In genomic region chr3:186849392-186849975, GRCh38 we compare ENCODE assay signal across 9 cellular contexts. TPM values are rescaled to one million over a fixed set of nuclear protein-coding genes. Genes with fewer than 3 reads are reported as not detected.
DNase-seq lines count a peak whose midpoint lies in the region; ATAC-seq, FAIRE-seq and TF ChIP-seq lines count a peak whose summit lies in the region.
"Had no signal": no experiment of that assay in that cellular context is flagged by ENCODE, and none has a peak within 500 bp of the region (broad histone marks: within the 10 kb centered on the region; RNA-seq: fewer than 3 reads in every experiment).

No MANE protein-coding gene starts in this region.

- H3K4me1 ChIP-seq in astrocyte (ENCODE audit: insufficient read depth, low read length) (no peaks in the 10 kb centered on the region), liver (ENCODE audit: control insufficient read depth in 4 of 4, insufficient read depth in 4 of 4, low read length in 3 of 4) (no peaks in the 10 kb centered on the region)

- H3K9me3 ChIP-seq in astrocyte (ENCODE audit: insufficient read depth, low read depth, low read length) = no peaks in the 10 kb centered on the region
- H3K9me3 ChIP-seq in liver (ENCODE audit: control insufficient read depth in 4 of 4, low read length in 3 of 4) = no peaks in the 10 kb centered on the region

- no peak for ATAC-seq in HG02610 (IDR thresholded peaks at IDR 0.05; ENCODE audit: unreplicated experiment)

- H3K27ac ChIP-seq in astrocyte (ENCODE audit: low read depth, low read length) (no peak overlapping the region), liver (ENCODE audit: low read depth in 1 of 2, low read length in 2 of 2) (no peak overlapping the region)

- no peak overlapping the region for H2AFZ ChIP-seq in astrocyte (ENCODE audit: low read depth, low read length)

- H3K36me3 ChIP-seq in astrocyte (ENCODE audit: insufficient read depth, low read length) (no peaks in the 10 kb centered on the region), liver (ENCODE audit: control insufficient read depth in 4 of 4, insufficient read depth in 3 of 4, low read depth in 1 of 4, low read length in 3 of 4) (no peaks in the 10 kb centered on the region)

- no peak overlapping the region for H3K4me3 Mint-ChIP-seq in astrocyte (ENCODE audit: unreplicated experiment)
- H3K4me3 Mint-ChIP-seq: CD8-positive, alpha-beta memory T cell had no signal

- H3K9ac ChIP-seq in astrocyte (ENCODE audit: low read length) (no peak overlapping the region), liver (ENCODE audit: low read depth in 1 of 2, low read length in 2 of 2) (no peak overlapping the region)

- FAIRE-seq in H54 (lab: Jason Lieb, UNC) (peak; percentile 62), astrocyte (lab: Jason Lieb, UNC) (no peak)

- H3K27ac Mint-ChIP-seq in astrocyte (ENCODE audit: unreplicated experiment) = no peak overlapping the region

- DNase-seq in NOMO-1 treated with DMSO at 0.1 percent for 48 hours (lab: John Stamatoyannopoulos, UW; ENCODE audit: unreplicated experiment) (peak; percentile 75), NOMO-1 treated with dmso at 0.1 percent for 144 hours (lab: John Stamatoyannopoulos, UW; ENCODE audit: unreplicated experiment) (no peak), H54 (ENCODE audit: insufficient read length, low spot score) (no peak), NCI-H2029 treated with DMSO at 0.1 percent for 48 hours (lab: John Stamatoyannopoulos, UW) (peak; percentile 42), astrocyte (ENCODE audit: low read depth) (peak; percentile 8)
- DNase-seq in stimulated activated CD4-positive, alpha-beta T cell treated with anti-CD3 and anti-CD28 coated beads, Interleukin-2, amount 100 ng/mL, for 48 hours = no peak

- peaks cover 2% of the 10 kb centered on the region for H3K9me3 Mint-ChIP-seq in astrocyte (ENCODE audit: unreplicated experiment)
- H3K9me3 Mint-ChIP-seq: CD8-positive, alpha-beta memory T cell had no signal

- no peak overlapping the region for H3K4me2 ChIP-seq in astrocyte (ENCODE audit: low read length)

- no peak overlapping the region for H3K4me3 ChIP-seq in astrocyte (ENCODE audit: insufficient read depth, low read depth, low read length)
- no peak overlapping the region for H3K4me3 ChIP-seq in liver (ENCODE audit: low read depth in 1 of 3, low read length in 3 of 3)

- H3K27me3 Mint-ChIP-seq in astrocyte (ENCODE audit: low read depth, unreplicated experiment) = peaks cover 25% of the 10 kb centered on the region

- no peaks in the 10 kb centered on the region for H3K4me1 Mint-ChIP-seq in astrocyte (ENCODE audit: low read depth, unreplicated experiment)

- no peak for TF ChIP-seq POLR2A in H54 (IDR thresholded peaks at IDR 0.05; ENCODE audit: low read depth, low read length)

- H3K36me3 Mint-ChIP-seq in astrocyte (ENCODE audit: low read depth, unreplicated experiment) = no peaks in the 10 kb centered on the region
- H3K36me3 Mint-ChIP-seq: CD8-positive, alpha-beta memory T cell had no signal

- TF ChIP-seq RAD21 in liver (IDR thresholded peaks at IDR 0.05) = peak; percentile 89 to 91

- no peaks in the 10 kb centered on the region for H3K79me2 ChIP-seq in astrocyte (ENCODE audit: insufficient read depth, low read length)

- TF ChIP-seq CTCF in astrocyte (IDR thresholded peaks at IDR 0.05; ENCODE audit: insufficient read depth, low read depth, low read length) = peak; percentile 39
- peak; percentile 53 for TF ChIP-seq CTCF in liver (IDR thresholded peaks at IDR 0.05; ENCODE audit: low read depth, low read length, missing input control)

- WGBS in liver = 3% methylated on average over 1 of the region's 1 CpG

- H3K27me3 ChIP-seq in astrocyte (ENCODE audit: insufficient read depth, low read length) (peaks cover 24% of the 10 kb centered on the region), liver (ENCODE audit: control insufficient read depth in 4 of 4, insufficient read depth in 4 of 4, low read length in 3 of 4) (no peaks in the 10 kb centered on the region)

- H4K20me1 ChIP-seq in astrocyte (ENCODE audit: insufficient read depth, low read length) = no peaks in the 10 kb centered on the region

TF ChIP-seq in liver, 16 proteins besides CTCF, POLR2A, EP300 and RAD21:
- TF ChIP-seq HNF4G (IDR thresholded peaks at IDR 0.05) (no peak), EGR1 (IDR thresholded peaks at IDR 0.05; ENCODE audit: low read depth in 2 of 2) (no peak), REST (IDR thresholded peaks at IDR 0.05) (no peak), ZBTB33 (IDR thresholded peaks at IDR 0.05) (no peak), YY1 (IDR thresholded peaks at IDR 0.05) (no peak), MAX (IDR thresholded peaks at IDR 0.05) (no peak), HNF4A (conservative IDR thresholded peaks at IDR 0.05) (no peak), GABPA (IDR thresholded peaks at IDR 0.05 in 1 of 2, conservative IDR thresholded peaks at IDR 0.05 in 1 of 2) (no peak), SP1 (IDR thresholded peaks at IDR 0.05) (no peak), TAF1 (conservative IDR thresholded peaks at IDR 0.05) (no peak), FOXA2 (IDR thresholded peaks at IDR 0.05) (no peak)
TF ChIP-seq in liver: peak in this region for 0.

RNA-seq across cellular contexts. Expression of gene ADIPOQ, which starts 7.0 kb away (rescaled TPM):
- total RNA-seq in astrocyte (not detected in 2 replicates), liver (not detected)
- under 1 TPM in 1 of 2 donors, not detected in 1; 0.02 TPM for polyA plus RNA-seq in liver
- total RNA-seq: CD8-positive, alpha-beta memory T cell had no signal
- polyA plus RNA-seq: CD8-positive, alpha-beta memory T cell had no signal

RNA-seq across cellular contexts. Expression of gene RFC4, which starts 43.2 kb away (rescaled TPM):
- total RNA-seq in astrocyte = 9.2 and 13.1 TPM in 2 replicates
- 10 to 100 TPM in 1 of 2 donors, 1 to 10 TPM in 1; 6.4 to 27.3 TPM for total RNA-seq in liver
- 1 to 10 TPM; 4.6 to 6.2 TPM for polyA plus RNA-seq in liver

Comparison
In these comparisons a context has a peak if more than half of its experiments do, and no peak if none do; other contexts are left out.
1. DNase-seq: peak in NOMO-1 treated with DMSO at 0.1 percent for 48 hours (single experiment), NCI-H2029 treated with DMSO at 0.1 percent for 48 hours (single experiment) and astrocyte (single experiment); none in NOMO-1 treated with dmso at 0.1 percent for 144 hours (single experiment), H54 (single experiment) and stimulated activated CD4-positive, alpha-beta T cell treated with anti-CD3 and anti-CD28 coated beads, Interleukin-2, amount 100 ng/mL, for 48 hours (0 of 2).